ENCODE assay signal across 9 cellular contexts in the genomic region with DNA sequence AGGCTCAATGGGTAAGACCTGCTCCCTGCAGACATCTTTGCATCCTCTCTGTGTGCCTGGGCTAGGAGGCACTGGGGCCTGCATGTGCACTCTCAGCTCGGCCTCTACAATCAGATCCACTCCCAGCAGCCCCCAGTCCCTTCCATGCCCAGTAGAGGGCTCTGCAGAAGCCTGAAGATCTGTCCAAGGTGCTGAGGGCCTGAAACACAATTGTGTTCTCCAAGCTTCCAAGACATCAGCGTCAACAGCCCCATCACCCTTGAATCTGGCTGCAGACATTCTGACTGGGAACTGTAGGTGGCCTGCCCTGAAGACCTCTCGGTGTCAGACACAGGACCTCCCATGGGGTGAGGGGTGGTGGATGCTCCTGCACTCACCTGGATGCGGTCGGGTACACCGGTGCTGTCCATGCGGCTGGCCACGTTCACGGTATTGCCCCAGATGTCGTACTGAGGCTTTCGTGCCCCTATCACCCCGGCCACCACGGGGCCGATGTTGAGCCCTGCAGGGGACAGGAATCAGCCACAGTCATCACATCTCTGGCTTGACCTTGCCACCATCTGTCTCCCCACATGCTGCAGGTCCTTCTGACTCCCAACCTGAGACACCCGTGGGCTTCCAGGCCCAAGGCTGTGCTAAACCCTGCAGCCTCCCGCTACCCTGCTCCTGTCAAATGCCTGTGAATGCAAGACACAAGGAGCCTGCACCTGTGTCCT.
DNase-seq lines count a peak whose midpoint lies in the region; ATAC-seq and TF ChIP-seq lines count a peak whose summit lies in the region.
"Had no signal": no experiment of that assay in that cellular context is flagged by ENCODE, and none has a peak within 500 bp of the region (broad histone marks: within the 10 kb centered on the region; RNA-seq: fewer than 3 reads in every experiment).

No MANE protein-coding gene starts in this region.

- H3K4me3 ChIP-seq in HCT116 (replicated peaks in 1 of 2; ENCODE audit: low read depth in 1 of 2, low read length in 2 of 2) (no peak overlapping the region), body of pancreas (no peak overlapping the region)
- H3K4me3 ChIP-seq: BLaER1 treated with 17β-estradiol and CSF1 and Interleukin-3, amounts not matched to agents 10 nM and 100 nM had no signal

- POLR2A ChIA-PET in HCT116 (lab: Charles Lee) = no interaction called here

- H3K27me3 ChIP-seq in HCT116 (ENCODE audit: insufficient read depth, low read length) = peaks cover 3% of the 10 kb centered on the region; the same call in 1 of the 2 replicates
- H3K27me3 ChIP-seq in body of pancreas = no peaks in the 10 kb centered on the region
- H3K27me3 ChIP-seq: BLaER1 treated with 17β-estradiol and CSF1 and Interleukin-3, amounts not matched to agents 10 nM and 100 nM had no signal

- RAD21 ChIA-PET in HCT116 (lab: Charles Lee; ENCODE audit: low non-redundant PET in 1 of 2, low total read pairs in 2 of 2, uncharacterized antibody in 2 of 2, unreplicated experiment in 2 of 2) = no interaction called here

- H3K79me2 ChIP-seq in HCT116 (ENCODE audit: insufficient read depth, low read length) = no peaks in the 10 kb centered on the region

- no peak overlapping the region for H3K9ac ChIP-seq in HCT116 (ENCODE audit: low read length)
- H3K9ac ChIP-seq: BLaER1 treated with 17β-estradiol and CSF1 and Interleukin-3, amounts not matched to agents 10 nM and 100 nM had no signal

- no peaks in the 10 kb centered on the region for H3K36me3 Mint-ChIP-seq in stimulated activated memory B cell treated with anti-CD40 and anti-IgM and Interleukin-4, amounts not matched to agents 10 μg/mL and 1 μg/mL and 100 μg/mL, for 72 hours

- intact Hi-C loops in HCT116 (cut with micrococcal nuclease) (no loop called here), body of pancreas (cut with DNase I) (no loop called here)

- TF ChIP-seq RAD21 in HCT116 (IDR thresholded peaks at IDR 0.05; ENCODE audit: low read depth) = peak; percentile 44

- H3K4me1 ChIP-seq in HCT116 (ENCODE audit: control insufficient read depth in 1 of 2, insufficient read depth in 2 of 2, low read length in 2 of 2) = no peaks in the 10 kb centered on the region
- H3K4me1 ChIP-seq in body of pancreas = no peaks in the 10 kb centered on the region

- H3K27me3 Mint-ChIP-seq in stimulated activated memory B cell treated with anti-CD40 and anti-IgM and Interleukin-4, amounts not matched to agents 10 μg/mL and 1 μg/mL and 100 μg/mL, for 72 hours = peaks cover 30% of the 10 kb centered on the region

- WGBS in body of pancreas, 2 donors = 76 to 86% methylated on average over 10 to 14 of the region's 16 CpGs

- TF ChIP-seq POLR2A in HCT116 (IDR thresholded peaks at IDR 0.05; ENCODE audit: borderline replicate concordance, extremely low read depth, insufficient read depth, insufficient read length) (no peak), body of pancreas (IDR thresholded peaks at IDR 0.05) (no peak)

- TF ChIP-seq CTCF in HCT116 (IDR thresholded peaks at IDR 0.05 in 2 of 3, conservative IDR thresholded peaks at IDR 0.05 in 1 of 3; ENCODE audit: borderline replicate concordance in 1 of 3, insufficient read depth in 1 of 3, low read depth in 2 of 3, low read length in 2 of 3) = peak; percentile 60 to 97 (median 88); a peak in 5 of 6 replicates
- peak in 6 of 7 experiments; percentile 31 to 49 (median 44) for TF ChIP-seq CTCF in body of pancreas (IDR thresholded peaks at IDR 0.05)

- H3K27ac ChIP-seq in HCT116 (ENCODE audit: low read depth, low read length) (no peak overlapping the region), body of pancreas (no peak overlapping the region)
- H3K27ac ChIP-seq: BLaER1 treated with 17β-estradiol and CSF1 and Interleukin-3, amounts not matched to agents 10 nM and 100 nM had no signal

- H3K36me3 ChIP-seq in HCT116 (ENCODE audit: control insufficient read depth in 1 of 2, insufficient read depth in 2 of 2, low read length in 2 of 2) = no peaks in the 10 kb centered on the region
- no peaks in the 10 kb centered on the region for H3K36me3 ChIP-seq in body of pancreas (replicated peaks in 1 of 2; ENCODE audit: insufficient read depth in 1 of 2, low read depth in 2 of 2)
- H3K36me3 ChIP-seq: BLaER1 treated with 17β-estradiol and CSF1 and Interleukin-3, amounts not matched to agents 10 nM and 100 nM had no signal

- peak; percentile 22 for DNase-seq in NCI-H146 (lab: John Stamatoyannopoulos, UW)
- no peak for DNase-seq in NCI-H146 treated with DMSO at 0.1 percent for 48 hours (lab: John Stamatoyannopoulos, UW; ENCODE audit: unreplicated experiment)
- peak; percentile 31 for DNase-seq in HCT116 (ENCODE audit: low read depth, low spot score)
- peak; percentile 80 for DNase-seq in OCI-M1 (lab: John Stamatoyannopoulos, UW)
- peak; percentile 39 to 52 (median 42) for DNase-seq in body of pancreas
- peak; percentile 76 for DNase-seq in iris pigment epithelial cell (ENCODE audit: low read depth)

- no peaks in the 10 kb centered on the region for H3K4me1 Mint-ChIP-seq in stimulated activated memory B cell treated with anti-CD40 and anti-IgM and Interleukin-4, amounts not matched to agents 10 μg/mL and 1 μg/mL and 100 μg/mL, for 72 hours

- no peak overlapping the region for H2AFZ ChIP-seq in HCT116 (ENCODE audit: low read depth, low read length, poor library complexity, severe bottlenecking)

- H3K27ac Mint-ChIP-seq in stimulated activated memory B cell treated with anti-CD40 and anti-IgM and Interleukin-4, amounts not matched to agents 10 μg/mL and 1 μg/mL and 100 μg/mL, for 72 hours = no peak overlapping the region

- no peak overlapping the region for H3K4me3 Mint-ChIP-seq in stimulated activated memory B cell treated with anti-CD40 and anti-IgM and Interleukin-4, amounts not matched to agents 10 μg/mL and 1 μg/mL and 100 μg/mL, for 72 hours

- H3K9me2 ChIP-seq in HCT116 (ENCODE audit: insufficient read depth) = no peaks in the 10 kb centered on the region

- no TSS peak for BruUV-seq in HCT116 (replicated peaks; lab: Mats Ljungman, UMichigan)

- H3K9me3 ChIP-seq in HCT116 (ENCODE audit: control insufficient read depth in 1 of 2, insufficient read depth in 1 of 2, low read depth in 1 of 2, low read length in 2 of 2) = no peaks in the 10 kb centered on the region
- no peaks in the 10 kb centered on the region for H3K9me3 ChIP-seq in body of pancreas
- H3K9me3 ChIP-seq: BLaER1 treated with 17β-estradiol and CSF1 and Interleukin-3, amounts not matched to agents 10 nM and 100 nM had no signal

- H3K9me3 Mint-ChIP-seq in stimulated activated memory B cell treated with anti-CD40 and anti-IgM and Interleukin-4, amounts not matched to agents 10 μg/mL and 1 μg/mL and 100 μg/mL, for 72 hours = no peaks in the 10 kb centered on the region

- ATAC-seq in HCT116 (peak; percentile 98), body of pancreas (peak; percentile 62), GM21529 (IDR thresholded peaks at IDR 0.05; ENCODE audit: unreplicated experiment) (no peak)
- peak; percentile 32 for ATAC-seq in stimulated activated memory B cell treated with anti-CD40 and anti-IgM and Interleukin-4, amounts not matched to agents 10 μg/mL and 1 μg/mL and 100 μg/mL, for 72 hours

- no peaks in the 10 kb centered on the region for H4K20me1 ChIP-seq in HCT116 (ENCODE audit: insufficient read depth)

- CTCF ChIA-PET in HCT116 (lab: Charles Lee) = interaction anchor here (1.0 to 1.2 kb wide), 2 partner anchors 11 to 203 kb away, joined by 3 to 4 read pairs; no protein-coding TSS in a partner anchor

- H3K4me2 ChIP-seq in HCT116 (ENCODE audit: low read length) = no peak overlapping the region

TF ChIP-seq in HCT116, 20 proteins besides CTCF, POLR2A, EP300 and RAD21:
- TF ChIP-seq ZFX (IDR thresholded peaks at IDR 0.05) = no peak
- TF ChIP-seq, protein P1, sequence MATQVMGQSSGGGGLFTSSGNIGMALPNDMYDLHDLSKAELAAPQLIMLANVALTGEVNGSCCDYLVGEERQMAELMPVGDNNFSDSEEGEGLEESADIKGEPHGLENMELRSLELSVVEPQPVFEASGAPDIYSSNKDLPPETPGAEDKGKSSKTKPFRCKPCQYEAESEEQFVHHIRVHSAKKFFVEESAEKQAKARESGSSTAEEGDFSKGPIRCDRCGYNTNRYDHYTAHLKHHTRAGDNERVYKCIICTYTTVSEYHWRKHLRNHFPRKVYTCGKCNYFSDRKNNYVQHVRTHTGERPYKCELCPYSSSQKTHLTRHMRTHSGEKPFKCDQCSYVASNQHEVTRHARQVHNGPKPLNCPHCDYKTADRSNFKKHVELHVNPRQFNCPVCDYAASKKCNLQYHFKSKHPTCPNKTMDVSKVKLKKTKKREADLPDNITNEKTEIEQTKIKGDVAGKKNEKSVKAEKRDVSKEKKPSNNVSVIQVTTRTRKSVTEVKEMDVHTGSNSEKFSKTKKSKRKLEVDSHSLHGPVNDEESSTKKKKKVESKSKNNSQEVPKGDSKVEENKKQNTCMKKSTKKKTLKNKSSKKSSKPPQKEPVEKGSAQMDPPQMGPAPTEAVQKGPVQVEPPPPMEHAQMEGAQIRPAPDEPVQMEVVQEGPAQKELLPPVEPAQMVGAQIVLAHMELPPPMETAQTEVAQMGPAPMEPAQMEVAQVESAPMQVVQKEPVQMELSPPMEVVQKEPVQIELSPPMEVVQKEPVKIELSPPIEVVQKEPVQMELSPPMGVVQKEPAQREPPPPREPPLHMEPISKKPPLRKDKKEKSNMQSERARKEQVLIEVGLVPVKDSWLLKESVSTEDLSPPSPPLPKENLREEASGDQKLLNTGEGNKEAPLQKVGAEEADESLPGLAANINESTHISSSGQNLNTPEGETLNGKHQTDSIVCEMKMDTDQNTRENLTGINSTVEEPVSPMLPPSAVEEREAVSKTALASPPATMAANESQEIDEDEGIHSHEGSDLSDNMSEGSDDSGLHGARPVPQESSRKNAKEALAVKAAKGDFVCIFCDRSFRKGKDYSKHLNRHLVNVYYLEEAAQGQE (IDR thresholded peaks at IDR 0.05; ENCODE audit: low read depth) = peak; percentile 99
- TF ChIP-seq EGR1 (IDR thresholded peaks at IDR 0.05; ENCODE audit: low read depth) = no peak
- no peak for TF ChIP-seq JUND (IDR thresholded peaks at IDR 0.05)
- TF ChIP-seq YY1 (IDR thresholded peaks at IDR 0.05; ENCODE audit: extremely low read depth, insufficient replicate concordance, low read depth, low read length) = peak; percentile 22
- TF ChIP-seq TCF7L2 (IDR thresholded peaks at IDR 0.05; ENCODE audit: borderline replicate concordance, extremely low read depth, insufficient read depth, insufficient read length) = no peak
- no peak for TF ChIP-seq ZNF274 (IDR thresholded peaks at IDR 0.05; ENCODE audit: low read depth, low read length)
- TF ChIP-seq, protein P2, sequence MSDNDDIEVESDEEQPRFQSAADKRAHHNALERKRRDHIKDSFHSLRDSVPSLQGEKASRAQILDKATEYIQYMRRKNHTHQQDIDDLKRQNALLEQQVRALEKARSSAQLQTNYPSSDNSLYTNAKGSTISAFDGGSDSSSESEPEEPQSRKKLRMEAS (IDR thresholded peaks at IDR 0.05) = no peak
- no peak for TF ChIP-seq ELF1 (IDR thresholded peaks at IDR 0.05; ENCODE audit: borderline replicate concordance, low read depth)
- peak; percentile 73; the same call in 1 of the 2 replicates for TF ChIP-seq CBX3 (IDR thresholded peaks at IDR 0.05; ENCODE audit: low read depth)
